18 cellular contexts compared by ENCODE assay signal in genomic region chr18:22164337-22165048, GRCh38. TPM values are rescaled to one million over a fixed set of nuclear protein-coding genes. Genes with fewer than 3 reads are reported as not detected.
A peak's percentile ranks its signal among the peaks of the same experiment; 100 is the strongest.
DNase-seq lines count a peak whose midpoint lies in the region; ATAC-seq and TF ChIP-seq lines count a peak whose summit lies in the region.
"Had no signal": no experiment of that assay in that cellular context is flagged by ENCODE, and none has a peak within 500 bp of the region (broad histone marks: within the 10 kb centered on the region; RNA-seq: fewer than 3 reads in every experiment).

No MANE protein-coding gene starts in this region.

- H3K36me3 Mint-ChIP-seq in neural crest cell (ENCODE audit: low read depth) = no peaks in the 10 kb centered on the region
- H3K36me3 Mint-ChIP-seq: brain had no signal

- H3K9ac ChIP-seq in iPS-15b (ENCODE audit: low read depth, low read length) = no peak overlapping the region
- H3K9ac ChIP-seq: BLaER1 treated with 17β-estradiol and CSF1 and Interleukin-3, amounts not matched to agents 10 nM and 100 nM had no signal

- H3K27ac ChIP-seq in cardiac muscle cell = peak overlapping the region; percentile 99
- peak overlapping the region; percentile 58 to 98 (median 96) for H3K27ac ChIP-seq in upper lobe of left lung
- H3K27ac ChIP-seq: 22Rv1; BLaER1 treated with 17β-estradiol and CSF1 and Interleukin-3, amounts not matched to agents 10 nM and 100 nM; suprapubic skin had no signal

- H3K4me1 ChIP-seq in cardiac muscle cell (ENCODE audit: low read depth) (peaks cover 25% of the 10 kb centered on the region), iPS-15b (ENCODE audit: control insufficient read depth, insufficient read depth, low read length) (peaks cover 4% of the 10 kb centered on the region), upper lobe of left lung (peaks cover 3 to 30% (median 17%) of the 10 kb centered on the region in 4 donors)

- H3K4me1 Mint-ChIP-seq in neural crest cell = peaks cover 16% of the 10 kb centered on the region

- no peak for TF ChIP-seq CTCF in cardiac muscle cell (IDR thresholded peaks at IDR 0.05; ENCODE audit: low read depth, low read length)
- TF ChIP-seq CTCF in neural crest cell (conservative IDR thresholded peaks at IDR 0.05) = no peak
- no peak for TF ChIP-seq CTCF in upper lobe of left lung (IDR thresholded peaks at IDR 0.05)

- H3K27ac Mint-ChIP-seq in neural crest cell (ENCODE audit: unreplicated experiment) = no peak overlapping the region

- peaks cover 93% of the 10 kb centered on the region for H3K27me3 Mint-ChIP-seq in neural crest cell (ENCODE audit: low read depth)

- H3K36me3 ChIP-seq in cardiac muscle cell (peaks cover 3% of the 10 kb centered on the region), iPS-15b (ENCODE audit: control insufficient read depth, insufficient read depth, low read length) (no peaks in the 10 kb centered on the region), upper lobe of left lung (no peaks in the 10 kb centered on the region)
- H3K36me3 ChIP-seq: BLaER1 treated with 17β-estradiol and CSF1 and Interleukin-3, amounts not matched to agents 10 nM and 100 nM; suprapubic skin had no signal

- no peak for TF ChIP-seq EP300 in upper lobe of left lung (IDR thresholded peaks at IDR 0.05)

- H3K4me3 ChIP-seq in cardiac muscle cell (peak overlapping the region; percentile 94), iPS-15b (ENCODE audit: low read depth, low read length) (peak overlapping the region; percentile 30), upper lobe of left lung (peak overlapping the region in 3 of 4 donors; percentile 70 to 78 (median 73))
- H3K4me3 ChIP-seq: BLaER1 treated with 17β-estradiol and CSF1 and Interleukin-3, amounts not matched to agents 10 nM and 100 nM; suprapubic skin had no signal

- no peak for TF ChIP-seq POLR2A in upper lobe of left lung (IDR thresholded peaks at IDR 0.05)

- no peak for DNase-seq in cardiac muscle cell (ENCODE audit: low read depth in 1 of 2, low spot score in 1 of 2)
- DNase-seq in Right ventricle myocardium inferior (ENCODE audit: missing footprints) = no peak
- DNase-seq in neural crest cell (ENCODE audit: low read depth, low spot score) = no peak
- DNase-seq in upper lobe of left lung = no peak
- DNase-seq in germinal center (ENCODE audit: low spot score) = no peak
- DNase-seq in HPDE6-E6E7 (ENCODE audit: extremely low spot score) = no peak
- DNase-seq: activated CD4-positive, alpha-beta T cell treated with anti-CD3 and anti-CD28 coated beads for 1 hour; DMS53; effector CD4-positive, alpha-beta T cell; NCI-H2227 treated with DMSO at 0.1 percent for 48 hours; SHP77 had no signal

- intact Hi-C loops in Right ventricle myocardium inferior (cut with DNase I) = loop anchor here (5.0 kb wide), 5 partner anchors 52 to 548 kb away; no protein-coding TSS in a partner anchor

- no peaks in the 10 kb centered on the region for H3K9me3 ChIP-seq in cardiac muscle cell (ENCODE audit: low read depth)
- no peaks in the 10 kb centered on the region for H3K9me3 ChIP-seq in iPS-15b (ENCODE audit: control insufficient read depth, insufficient read depth, low read length)
- H3K9me3 ChIP-seq in upper lobe of left lung = no peaks in the 10 kb centered on the region
- H3K9me3 ChIP-seq: suprapubic skin had no signal

- no peaks in the 10 kb centered on the region for H3K27me3 ChIP-seq in cardiac muscle cell
- H3K27me3 ChIP-seq in iPS-15b (ENCODE audit: control insufficient read depth, insufficient read depth, low read length) = peaks cover 87% of the 10 kb centered on the region
- H3K27me3 ChIP-seq in upper lobe of left lung = peaks cover 0 to 16% (median 7%) of the 10 kb centered on the region in 4 donors

- ATAC-seq in Right ventricle myocardium inferior = no peak
- ATAC-seq in upper lobe of left lung (ENCODE audit: low FRiP score in 2 of 2) = no peak
- no peak for ATAC-seq in HG03159 (IDR thresholded peaks at IDR 0.05; ENCODE audit: unreplicated experiment)

- 63 to 65% methylated on average over 16 of the region's 16 CpGs for WGBS in upper lobe of left lung, 2 donors

- peak overlapping the region; percentile 51 for H3K4me3 Mint-ChIP-seq in neural crest cell

- H3K9me3 Mint-ChIP-seq in neural crest cell = no peaks in the 10 kb centered on the region
- H3K9me3 Mint-ChIP-seq: T-helper 2 cell treated with Interferon-gamma antibody and Interleukin-4, amounts not matched to agents 5 μg/mL and 100 μg/mL, for 36 hours had no signal

RNA-seq across cellular contexts. Expression of gene GATA6, which starts 4.9 kb away (rescaled TPM):
- total RNA-seq in cardiac muscle cell (182 and 187 TPM in 2 replicates), Right ventricle myocardium inferior (56.3 TPM), neural crest cell (not detected in 2 replicates), upper lobe of left lung (10 to 100 TPM; 29.7 to 52.8 (median 41.4) TPM)
- polyA plus RNA-seq in cardiac muscle cell = 104 and 126 TPM in 2 replicates

Comparison
In these comparisons a context has a peak if more than half of its experiments do, and no peak if none do; other contexts are left out.
1. H3K4me3 ChIP-seq: peak in every context shown above with its lines; median percentile 94 in cardiac muscle cell; 73 in upper lobe of left lung; 30 in iPS-15b.
2. RNA of gene GATA6, which starts 4.9 kb away (total RNA-seq): 182 to 187 TPM in cardiac muscle cell, 56.3 TPM in Right ventricle myocardium inferior (single experiment) and 29.7 to 52.8 TPM in upper lobe of left lung; not detected in neural crest cell; every median in the first group is over 10 times any median in the second.